Comparison of ENCODE assay signal across 1 cellular context in the genomic region with DNA sequence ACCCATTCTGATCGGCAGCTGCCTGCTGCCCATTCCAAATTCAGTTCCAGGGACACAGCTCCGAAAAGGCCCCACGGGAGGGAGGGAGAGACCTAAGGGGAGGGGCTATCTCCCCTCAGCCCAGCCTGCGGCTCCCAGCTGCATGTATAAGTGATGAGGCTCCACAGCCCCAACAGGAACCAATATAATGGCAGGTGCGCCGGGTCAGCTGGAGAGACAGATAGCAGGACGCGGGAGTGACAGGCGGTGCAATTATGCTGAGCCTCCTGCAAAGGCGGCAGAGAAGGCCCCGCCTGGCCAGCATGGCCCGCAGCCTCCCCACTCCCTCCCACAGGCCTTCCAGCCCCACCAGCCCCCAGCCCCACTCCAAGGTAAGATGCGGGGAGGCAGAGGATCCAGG.
TF ChIP-seq lines count a peak whose summit lies in the region.

No MANE protein-coding gene starts in this region.

TF ChIP-seq in WTC11, 78 proteins besides CTCF, POLR2A, EP300 and RAD21 (continued from another document):
- TF ChIP-seq, protein P1, sequence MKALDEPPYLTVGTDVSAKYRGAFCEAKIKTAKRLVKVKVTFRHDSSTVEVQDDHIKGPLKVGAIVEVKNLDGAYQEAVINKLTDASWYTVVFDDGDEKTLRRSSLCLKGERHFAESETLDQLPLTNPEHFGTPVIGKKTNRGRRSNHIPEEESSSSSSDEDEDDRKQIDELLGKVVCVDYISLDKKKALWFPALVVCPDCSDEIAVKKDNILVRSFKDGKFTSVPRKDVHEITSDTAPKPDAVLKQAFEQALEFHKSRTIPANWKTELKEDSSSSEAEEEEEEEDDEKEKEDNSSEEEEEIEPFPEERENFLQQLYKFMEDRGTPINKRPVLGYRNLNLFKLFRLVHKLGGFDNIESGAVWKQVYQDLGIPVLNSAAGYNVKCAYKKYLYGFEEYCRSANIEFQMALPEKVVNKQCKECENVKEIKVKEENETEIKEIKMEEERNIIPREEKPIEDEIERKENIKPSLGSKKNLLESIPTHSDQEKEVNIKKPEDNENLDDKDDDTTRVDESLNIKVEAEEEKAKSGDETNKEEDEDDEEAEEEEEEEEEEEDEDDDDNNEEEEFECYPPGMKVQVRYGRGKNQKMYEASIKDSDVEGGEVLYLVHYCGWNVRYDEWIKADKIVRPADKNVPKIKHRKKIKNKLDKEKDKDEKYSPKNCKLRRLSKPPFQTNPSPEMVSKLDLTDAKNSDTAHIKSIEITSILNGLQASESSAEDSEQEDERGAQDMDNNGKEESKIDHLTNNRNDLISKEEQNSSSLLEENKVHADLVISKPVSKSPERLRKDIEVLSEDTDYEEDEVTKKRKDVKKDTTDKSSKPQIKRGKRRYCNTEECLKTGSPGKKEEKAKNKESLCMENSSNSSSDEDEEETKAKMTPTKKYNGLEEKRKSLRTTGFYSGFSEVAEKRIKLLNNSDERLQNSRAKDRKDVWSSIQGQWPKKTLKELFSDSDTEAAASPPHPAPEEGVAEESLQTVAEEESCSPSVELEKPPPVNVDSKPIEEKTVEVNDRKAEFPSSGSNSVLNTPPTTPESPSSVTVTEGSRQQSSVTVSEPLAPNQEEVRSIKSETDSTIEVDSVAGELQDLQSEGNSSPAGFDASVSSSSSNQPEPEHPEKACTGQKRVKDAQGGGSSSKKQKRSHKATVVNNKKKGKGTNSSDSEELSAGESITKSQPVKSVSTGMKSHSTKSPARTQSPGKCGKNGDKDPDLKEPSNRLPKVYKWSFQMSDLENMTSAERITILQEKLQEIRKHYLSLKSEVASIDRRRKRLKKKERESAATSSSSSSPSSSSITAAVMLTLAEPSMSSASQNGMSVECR (CRISPR knock-in tag; IDR thresholded peaks at IDR 0.05; ENCODE audit: borderline replicate concordance) = no peak
- TF ChIP-seq, protein P2, sequence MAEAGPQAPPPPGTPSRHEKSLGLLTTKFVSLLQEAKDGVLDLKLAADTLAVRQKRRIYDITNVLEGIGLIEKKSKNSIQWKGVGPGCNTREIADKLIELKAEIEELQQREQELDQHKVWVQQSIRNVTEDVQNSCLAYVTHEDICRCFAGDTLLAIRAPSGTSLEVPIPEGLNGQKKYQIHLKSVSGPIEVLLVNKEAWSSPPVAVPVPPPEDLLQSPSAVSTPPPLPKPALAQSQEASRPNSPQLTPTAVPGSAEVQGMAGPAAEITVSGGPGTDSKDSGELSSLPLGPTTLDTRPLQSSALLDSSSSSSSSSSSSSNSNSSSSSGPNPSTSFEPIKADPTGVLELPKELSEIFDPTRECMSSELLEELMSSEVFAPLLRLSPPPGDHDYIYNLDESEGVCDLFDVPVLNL (CRISPR knock-in tag; IDR thresholded peaks at IDR 0.05; ENCODE audit: borderline replicate concordance, low read depth) = no peak
TF ChIP-seq in WTC11: peak in this region for 0.
